8 cellular contexts compared by ENCODE assay signal in the genomic region with DNA sequence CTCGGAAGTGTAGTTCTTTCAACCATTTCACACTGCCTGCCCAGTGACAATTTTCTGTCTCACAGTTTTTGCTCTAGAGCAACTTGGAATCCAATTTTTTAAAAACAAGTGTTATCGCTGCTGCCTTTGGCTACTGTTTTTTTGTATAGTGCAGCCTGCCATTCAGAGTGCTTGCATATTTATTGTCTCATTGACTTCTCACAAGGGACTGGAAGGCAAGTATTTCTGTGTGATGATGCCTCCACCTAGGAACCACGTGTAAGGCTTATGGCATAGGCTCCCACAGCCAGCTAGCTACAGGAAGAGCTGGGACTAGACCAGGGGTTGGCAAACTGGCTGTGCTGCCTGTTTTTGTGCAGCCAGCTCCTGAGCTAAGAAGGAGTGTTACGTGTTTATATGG. TPM values are rescaled to one million over a fixed set of nuclear protein-coding genes. Genes with fewer than 3 reads are reported as not detected.
DNase-seq lines count a peak whose midpoint lies in the region; ATAC-seq and TF ChIP-seq lines count a peak whose summit lies in the region.

No MANE protein-coding gene starts in this region.

- peak overlapping the region; percentile 79 for H3K4me3 Mint-ChIP-seq in progenitor cell of endocrine pancreas (ENCODE audit: low read depth)

- H3K27ac ChIP-seq in BLaER1 treated with 17β-estradiol and CSF1 and Interleukin-3, amounts not matched to agents 10 nM and 100 nM = peak overlapping the region in 9 of 11 experiments; percentile 80 to 93 (median 89); a peak in 16 of 22 replicates
- H3K27ac ChIP-seq in RWPE1 (peak overlapping the region; percentile 57), epithelial cell of prostate (peak overlapping the region; percentile 77)

- H3K4me1 Mint-ChIP-seq in progenitor cell of endocrine pancreas (ENCODE audit: low read depth) = peaks cover 11% of the 10 kb centered on the region

- H3K36me3 ChIP-seq in BLaER1 treated with 17β-estradiol and CSF1 and Interleukin-3, amounts not matched to agents 10 nM and 100 nM = peaks cover 25 to 62% (median 42%) of the 10 kb centered on the region in 11 experiments; a peak in 21 of 22 replicates

- CTCF ChIA-PET in RWPE1 (lab: Yijun Ruan, JAX) = interaction anchor here (0.5 kb wide), 1 partner anchor 361 kb away, joined by 3 read pairs; no protein-coding TSS in a partner anchor

- ATAC-seq in GM21723 (IDR thresholded peaks at IDR 0.05; ENCODE audit: unreplicated experiment) (peak; percentile 2), GM21515 (IDR thresholded peaks at IDR 0.05; ENCODE audit: unreplicated experiment) (no peak), HG03457 (IDR thresholded peaks at IDR 0.05; ENCODE audit: unreplicated experiment) (no peak)

- H3K9ac ChIP-seq in BLaER1 treated with 17β-estradiol and CSF1 and Interleukin-3, amounts not matched to agents 10 nM and 100 nM = peak overlapping the region; percentile 81 to 93 (median 88)

- peak overlapping the region; percentile 93 for H3K27ac Mint-ChIP-seq in progenitor cell of endocrine pancreas

- H3K27me3 Mint-ChIP-seq in progenitor cell of endocrine pancreas = no peaks in the 10 kb centered on the region

- no peaks in the 10 kb centered on the region for H4K20me1 ChIP-seq in BLaER1 treated with 17β-estradiol and CSF1 and Interleukin-3, amounts not matched to agents 10 nM and 100 nM

- no peaks in the 10 kb centered on the region for H3K9me3 Mint-ChIP-seq in progenitor cell of endocrine pancreas (ENCODE audit: low read depth)

- POLR2A ChIA-PET in RWPE1 (lab: Yijun Ruan, JAX; ENCODE audit: low non-redundant PET) = interaction anchor here (0.7 kb wide), 1 partner anchor 183 kb away, joined by 7 read pairs; no protein-coding TSS in a partner anchor

- H3K36me3 Mint-ChIP-seq in progenitor cell of endocrine pancreas (ENCODE audit: insufficient read depth) = peaks cover 1% of the 10 kb centered on the region

- TF ChIP-seq CTCF in RWPE1 (conservative IDR thresholded peaks at IDR 0.05; ENCODE audit: low read depth) = no peak
- TF ChIP-seq CTCF in progenitor cell of endocrine pancreas (IDR thresholded peaks at IDR 0.05; ENCODE audit: unreplicated experiment) = no peak

- peaks cover 19 to 35% (median 31%) of the 10 kb centered on the region in 10 experiments for H3K4me1 ChIP-seq in BLaER1 treated with 17β-estradiol and CSF1 and Interleukin-3, amounts not matched to agents 10 nM and 100 nM

- H3K4me2 ChIP-seq in BLaER1 treated with 17β-estradiol and CSF1 and Interleukin-3, amounts not matched to agents 10 nM and 100 nM = peak overlapping the region; percentile 85 to 95 (median 88)

- DNase-seq in RWPE1 (ENCODE audit: low spot score) (peak; percentile 32), epithelial cell of prostate (ENCODE audit: low read depth, low spot score) (no peak), progenitor cell of endocrine pancreas (ENCODE audit: low spot score, unreplicated experiment) (no peak)
- DNase-seq in stimulated activated CD4-positive, alpha-beta T cell treated with anti-CD3 and anti-CD28 coated beads, Interleukin-2, amount 100 ng/mL, for 24 hours = no peak

- no peaks in the 10 kb centered on the region for H3K27me3 ChIP-seq in BLaER1 treated with 17β-estradiol and CSF1 and Interleukin-3, amounts not matched to agents 10 nM and 100 nM

- peak overlapping the region; percentile 68 to 89 (median 76) for H3K4me3 ChIP-seq in BLaER1 treated with 17β-estradiol and CSF1 and Interleukin-3, amounts not matched to agents 10 nM and 100 nM

- no peaks in the 10 kb centered on the region for H3K9me3 ChIP-seq in BLaER1 treated with 17β-estradiol and CSF1 and Interleukin-3, amounts not matched to agents 10 nM and 100 nM (replicated peaks in 1 of 11)

RNA-seq across cellular contexts. Expression of a gene that starts 0.9 kb away (rescaled TPM):
- 16.9 and 17.0 TPM in 2 replicates for total RNA-seq in progenitor cell of endocrine pancreas

RNA-seq across cellular contexts. Expression of a gene that starts 1.0 kb away (rescaled TPM):
- total RNA-seq in progenitor cell of endocrine pancreas = 28.7 and 33.6 TPM in 2 replicates

RNA-seq across cellular contexts. Expression of a gene that starts 59.1 kb away (rescaled TPM):
- 14.5 and 16.8 TPM in 2 replicates for total RNA-seq in progenitor cell of endocrine pancreas
